ENCODE assay signal across 22 cellular contexts in genomic region chr20:18689557-18689956, GRCh38.
A peak's percentile ranks its signal among the peaks of the same experiment; 100 is the strongest.
DNase-seq lines count a peak whose midpoint lies in the region; ATAC-seq and TF ChIP-seq lines count a peak whose summit lies in the region.
"Had no signal": no experiment of that assay in that cellular context is flagged by ENCODE, and none has a peak within 500 bp of the region (broad histone marks: within the 10 kb centered on the region; RNA-seq: fewer than 3 reads in every experiment).

No MANE protein-coding gene starts in this region.

- dilution Hi-C loops in IMR-90 (cut with HindIII; ENCODE audit: low sequenced_read_pairs, unreplicated experiment): no loop called here

- no peaks in the 10 kb centered on the region for H3K9me3 Mint-ChIP-seq in WTC11
- H3K9me3 Mint-ChIP-seq: CD8-positive, alpha-beta T cell; HFFc6 had no signal

- H3K4me1 Mint-ChIP-seq in WTC11: peaks cover 25% of the 10 kb centered on the region

- no peak overlapping the region for H2BK15ac ChIP-seq in IMR-90 (ENCODE audit: low read depth, low read length)

- H2BK5ac ChIP-seq in IMR-90 (ENCODE audit: low read depth, low read length, poor library complexity, severe bottlenecking): no peak overlapping the region

- TF ChIP-seq POLR2A in IMR-90 (IDR thresholded peaks at IDR 0.05; ENCODE audit: low read depth, low read length): no peak

- no peak overlapping the region for H2BK20ac ChIP-seq in IMR-90 (ENCODE audit: low read depth, low read length)

- TF ChIP-seq RAD21 in IMR-90 (IDR thresholded peaks at IDR 0.05; ENCODE audit: low read length): no peak

- no peak overlapping the region for H4K91ac ChIP-seq in IMR-90 (ENCODE audit: insufficient read depth, low read depth, low read length)

- H3K27ac Mint-ChIP-seq in WTC11: no peak overlapping the region
- H3K27ac Mint-ChIP-seq: B cell; CD8-positive, alpha-beta T cell; HFFc6 had no signal

- H4K8ac ChIP-seq in IMR-90 (ENCODE audit: low read depth in 2 of 2, low read length in 2 of 2): no peak overlapping the region

- no peak overlapping the region for H4K5ac ChIP-seq in IMR-90 (ENCODE audit: low read depth, low read length)

- no peak overlapping the region for H3K18ac ChIP-seq in IMR-90 (ENCODE audit: low read depth, low read length)

- no peaks in the 10 kb centered on the region for H3K27me3 Mint-ChIP-seq in WTC11 (ENCODE audit: low read depth)
- H3K27me3 Mint-ChIP-seq: B cell; CD4-positive, CD25-positive, alpha-beta regulatory T cell had no signal

- peaks cover 10% of the 10 kb centered on the region; the same call in 1 of the 2 replicates for H3K9me1 ChIP-seq in IMR-90 (ENCODE audit: insufficient read depth, low read length)

- H3K4ac ChIP-seq in IMR-90 (ENCODE audit: low read depth, low read length): no peak overlapping the region

- H3K9me3 ChIP-seq in IMR-90 (ENCODE audit: control insufficient read depth, insufficient read depth, low read length): no peaks in the 10 kb centered on the region
- H3K9me3 ChIP-seq: BLaER1, Caco-2, HAP-1 had no signal

- no peaks in the 10 kb centered on the region for H3K27me3 ChIP-seq in IMR-90 (ENCODE audit: control insufficient read depth, insufficient read depth, low read length)
- H3K27me3 ChIP-seq: BLaER1 had no signal

- H3K14ac ChIP-seq in IMR-90 (replicated peaks; ENCODE audit: low read depth, low read length): no peak overlapping the region

- no peaks in the 10 kb centered on the region for H3K36me3 ChIP-seq in IMR-90 (ENCODE audit: control insufficient read depth, insufficient read depth, low read length)
- H3K36me3 ChIP-seq: BLaER1, HAP-1 had no signal

- H2AK9ac ChIP-seq in IMR-90 (replicated peaks; ENCODE audit: low read depth, low read length, poor library complexity): no peak overlapping the region

- peaks cover 10 to 24% of the 10 kb centered on the region in 2 experiments for H3K79me1 ChIP-seq in IMR-90 (ENCODE audit: low read depth in 1 of 2, low read length in 2 of 2)

- POLR2A ChIA-PET in IMR-90 (lab: Charles Lee; ENCODE audit: unreplicated experiment): interaction anchor here (0.7 kb wide), 1 partner anchor 25 kb away, joined by 8 read pairs; no protein-coding TSS in a partner anchor
- POLR2A ChIA-PET in WTC11 (lab: Charles Lee): no interaction called here

- in situ Hi-C loops in IMR-90 (cut with MboI; ENCODE audit: low sequenced_read_pairs): no loop called here

- no CpG with 5 or more reads among the region's 1 CpG for WGBS in IMR-90 (ENCODE audit: extremely low coverage in 2 of 2, insufficient read length in 1 of 2), 2 experiments

- no peaks in the 10 kb centered on the region for H3K36me3 Mint-ChIP-seq in WTC11

- H3K4me3 ChIP-seq in IMR-90 (ENCODE audit: insufficient read depth, low read depth, low read length): no peak overlapping the region
- H3K4me3 ChIP-seq in foreskin fibroblast (ENCODE audit: low read depth in 1 of 2, low read length in 2 of 2): no peak overlapping the region
- H3K4me3 ChIP-seq: BLaER1, GM12878, HAP-1 had no signal

- ATAC-seq in IMR-90 (ENCODE audit: low read depth): peak; percentile 66
- ATAC-seq in GM19397 (IDR thresholded peaks at IDR 0.05; ENCODE audit: unreplicated experiment): no peak
- no peak for ATAC-seq in WTC11
- ATAC-seq: CD8-positive, alpha-beta T cell; GM12878 had no signal

- CTCF ChIA-PET in IMR-90 (lab: Yijun Ruan, JAX): no interaction called here
- CTCF ChIA-PET in WTC11 (lab: Charles Lee): interaction anchor here (1.0 kb wide), 1 partner anchor 57 kb away, joined by 3 read pairs; no protein-coding TSS in a partner anchor

- H3K4me2 ChIP-seq in IMR-90 (ENCODE audit: low read depth, low read length): no peak overlapping the region
- H3K4me2 ChIP-seq: BLaER1 had no signal

- H3K23ac ChIP-seq in IMR-90 (ENCODE audit: low read depth, low read length): no peak overlapping the region

- no peak overlapping the region for H3K9ac ChIP-seq in IMR-90 (ENCODE audit: low read depth, low read length)
- H3K9ac ChIP-seq: BLaER1 had no signal

- H4K20me1 ChIP-seq in IMR-90 (ENCODE audit: insufficient read depth, low read length): peaks cover 7% of the 10 kb centered on the region; the same call in 1 of the 2 replicates
- H4K20me1 ChIP-seq: BLaER1 had no signal

- no peak overlapping the region for H2BK120ac ChIP-seq in IMR-90 (ENCODE audit: low read depth, low read length)

- intact Hi-C loops in IMR-90 (cut with micrococcal nuclease): no loop called here

- no peak overlapping the region for H3K56ac ChIP-seq in IMR-90 (ENCODE audit: extremely low read depth, insufficient read depth, low read length)

- H2AK5ac ChIP-seq in IMR-90 (ENCODE audit: low read depth, low read length): no peak overlapping the region

- no peak overlapping the region for H3K4me3 Mint-ChIP-seq in WTC11
- H3K4me3 Mint-ChIP-seq: B cell; CD4-positive, CD25-positive, alpha-beta regulatory T cell; CD8-positive, alpha-beta T cell; HFFc6 had no signal

- H3K27ac ChIP-seq in IMR-90 (ENCODE audit: insufficient read depth, low read length): no peak overlapping the region
- peak overlapping the region; percentile 25 for H3K27ac ChIP-seq in VCaP
- H3K27ac ChIP-seq: 22Rv1, BLaER1 had no signal

- DNase-seq in EH (ENCODE audit: low read depth) (peak; percentile 25), IMR-90 (no peak), foreskin fibroblast (peak; percentile 6 to 26), NCI-H82 (lab: John Stamatoyannopoulos, UW) (no peak), WTC11 (ENCODE audit: low spot score) (no peak), NCI-H1436 (lab: John Stamatoyannopoulos, UW) (no peak)
- DNase-seq: Caco-2; CD4-positive, CD25-positive, alpha-beta regulatory T cell; CD8-positive, alpha-beta T cell; DMS153; DND-41; EL; GDM1; GOT3; HFFc6 had no signal

- H2AFZ ChIP-seq in IMR-90 (replicated peaks; ENCODE audit: low read length, poor library complexity): no peak overlapping the region

- BruUV-seq in IMR-90 (replicated peaks; lab: Mats Ljungman, UMichigan): no TSS peak

- TF ChIP-seq CTCF in IMR-90 (conservative IDR thresholded peaks at IDR 0.05; ENCODE audit: low read depth, low read length) (no peak), VCaP (conservative IDR thresholded peaks at IDR 0.05) (no peak), foreskin fibroblast (IDR thresholded peaks at IDR 0.05; ENCODE audit: low read depth, low read length) (no peak), WTC11 (IDR thresholded peaks at IDR 0.05) (no peak)

- H3K4me1 ChIP-seq in IMR-90 (ENCODE audit: control insufficient read depth, insufficient read depth, low read length): peaks cover 6% of the 10 kb centered on the region; the same call in 1 of the 2 replicates
- H3K4me1 ChIP-seq: BLaER1, Caco-2 had no signal

TF ChIP-seq in IMR-90, 13 proteins besides CTCF, POLR2A, EP300 and RAD21:
- TF ChIP-seq NFE2L2 (IDR thresholded peaks at IDR 0.05; ENCODE audit: low read depth, low read length) (no peak), CHD1 (IDR thresholded peaks at IDR 0.05; ENCODE audit: low read depth, low read length) (no peak), FOS (IDR thresholded peaks at IDR 0.05; ENCODE audit: low read depth, low read length) (no peak), MAFK (IDR thresholded peaks at IDR 0.05; ENCODE audit: low read depth, low read length) (no peak), BHLHE40 (IDR thresholded peaks at IDR 0.05; ENCODE audit: low read depth, low read length) (no peak), RFX5 (IDR thresholded peaks at IDR 0.05; ENCODE audit: low read depth, low read length) (no peak), USF2 (IDR thresholded peaks at IDR 0.05; ENCODE audit: low read depth, low read length) (no peak)

TF ChIP-seq in WTC11, 78 proteins besides CTCF, POLR2A, EP300 and RAD21:
- TF ChIP-seq ZMAT4 (CRISPR knock-in tag; IDR thresholded peaks at IDR 0.05): no peak
- TF ChIP-seq CBFB (CRISPR knock-in tag; IDR thresholded peaks at IDR 0.05; ENCODE audit: low read depth): no peak
- no peak for TF ChIP-seq ZNF317 (CRISPR knock-in tag; IDR thresholded peaks at IDR 0.05; ENCODE audit: borderline replicate concordance, low read depth)
- TF ChIP-seq GABPB1 (CRISPR knock-in tag; IDR thresholded peaks at IDR 0.05): no peak
- TF ChIP-seq, protein P1, sequence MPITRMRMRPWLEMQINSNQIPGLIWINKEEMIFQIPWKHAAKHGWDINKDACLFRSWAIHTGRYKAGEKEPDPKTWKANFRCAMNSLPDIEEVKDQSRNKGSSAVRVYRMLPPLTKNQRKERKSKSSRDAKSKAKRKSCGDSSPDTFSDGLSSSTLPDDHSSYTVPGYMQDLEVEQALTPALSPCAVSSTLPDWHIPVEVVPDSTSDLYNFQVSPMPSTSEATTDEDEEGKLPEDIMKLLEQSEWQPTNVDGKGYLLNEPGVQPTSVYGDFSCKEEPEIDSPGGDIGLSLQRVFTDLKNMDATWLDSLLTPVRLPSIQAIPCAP (CRISPR knock-in tag; IDR thresholded peaks at IDR 0.05): no peak
- no peak for TF ChIP-seq KAT7 (CRISPR knock-in tag; IDR thresholded peaks at IDR 0.05; ENCODE audit: borderline replicate concordance)
- TF ChIP-seq OVOL2 (CRISPR knock-in tag; IDR thresholded peaks at IDR 0.05; ENCODE audit: borderline replicate concordance): no peak
- TF ChIP-seq ZNF416 (CRISPR knock-in tag; IDR thresholded peaks at IDR 0.05): no peak
- TF ChIP-seq PRRX2 (CRISPR knock-in tag; IDR thresholded peaks at IDR 0.05): no peak
- TF ChIP-seq SP1 (CRISPR knock-in tag; conservative IDR thresholded peaks at IDR 0.05): no peak

Comparison
In these comparisons a context has a peak if more than half of its experiments do, and no peak if none do; other contexts are left out.
1. DNase-seq: peak in EH (single experiment) and foreskin fibroblast (2 of 2); none in IMR-90 (single experiment), NCI-H82 (single experiment), WTC11 (single experiment) and NCI-H1436 (single experiment).